9 cellular contexts compared by ENCODE assay signal in the genomic region with DNA sequence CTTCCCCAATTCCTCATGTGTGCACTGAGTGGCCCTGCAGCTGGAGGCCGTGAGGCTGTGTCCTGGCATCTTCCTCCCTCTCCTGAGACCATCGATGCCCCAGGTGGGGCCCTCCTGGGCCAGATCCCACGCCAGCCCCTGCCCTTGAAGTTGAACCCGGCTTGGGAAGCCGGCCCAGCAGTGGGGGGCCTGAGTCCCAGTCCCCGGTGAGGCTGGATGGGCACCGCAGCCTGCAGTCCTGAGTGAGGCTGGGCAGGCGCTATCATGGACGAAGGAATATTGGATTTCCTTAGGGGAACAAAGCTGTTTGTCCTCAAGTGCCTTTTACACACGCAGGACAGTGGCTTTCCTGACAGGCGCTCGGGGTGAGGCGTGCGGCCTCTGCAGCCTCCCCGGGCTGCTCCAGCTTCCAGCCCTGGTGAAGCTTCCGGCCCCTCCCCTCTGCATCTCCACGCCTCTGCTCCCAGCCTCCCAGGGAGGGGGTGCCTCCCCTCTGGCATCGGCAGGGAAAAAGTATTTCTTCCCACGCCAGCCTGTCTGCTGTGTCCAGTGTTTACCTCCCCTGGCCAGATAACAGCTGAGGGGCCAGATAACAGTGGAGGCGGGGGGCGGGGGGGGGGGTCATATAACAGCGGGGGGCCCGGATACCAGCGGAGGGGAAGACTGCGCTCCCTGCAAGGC.
DNase-seq lines count a peak whose midpoint lies in the region; ATAC-seq and TF ChIP-seq lines count a peak whose summit lies in the region.
"Had no signal": no experiment of that assay in that cellular context is flagged by ENCODE, and none has a peak within 500 bp of the region (broad histone marks: within the 10 kb centered on the region; RNA-seq: fewer than 3 reads in every experiment).

No MANE protein-coding gene starts in this region.

- H3K4me3 ChIP-seq in gastroesophageal sphincter (no peak overlapping the region), osteoblast (ENCODE audit: insufficient read depth, low read length) (no peak overlapping the region), HAP-1 (no peak overlapping the region)

- no peak overlapping the region for H3K4me2 ChIP-seq in osteoblast (ENCODE audit: insufficient read depth, low read length)

- peaks cover 4% of the 10 kb centered on the region for H4K20me1 ChIP-seq in osteoblast (ENCODE audit: insufficient read depth, low read length)

- H3K79me2 ChIP-seq in osteoblast (ENCODE audit: insufficient read depth, low read length): no peaks in the 10 kb centered on the region

- TF ChIP-seq EP300 in gastroesophageal sphincter (IDR thresholded peaks at IDR 0.05): no peak

- in situ Hi-C loops in HAP-1 (cut with MboI; ENCODE audit: low sequenced_read_pairs): no loop called here

- POLR2A ChIA-PET in RWPE1 (lab: Yijun Ruan, JAX; ENCODE audit: low non-redundant PET): no interaction called here

- H2AFZ ChIP-seq in osteoblast (ENCODE audit: low read length): no peak overlapping the region

- H3K4me1 ChIP-seq in gastroesophageal sphincter (peaks cover 0 to 31% (median 22%) of the 10 kb centered on the region in 3 donors), osteoblast (ENCODE audit: insufficient read depth, low read length) (no peaks in the 10 kb centered on the region), HAP-1 (no peaks in the 10 kb centered on the region)
- H3K4me1 ChIP-seq: foreskin keratinocyte had no signal

- CTCF ChIA-PET in RWPE1 (lab: Yijun Ruan, JAX): interaction anchor here (0.7 kb wide), 1 partner anchor 350 kb away, joined by 4 read pairs; no protein-coding TSS in a partner anchor

- WGBS in gastroesophageal sphincter (ENCODE audit: low coverage in 1 of 2), 2 donors: 40% methylated on average over 1 of the region's 25 CpGs; no CpG with 5 or more reads in 1 of the 2 donors

- peak; percentile 86 for ATAC-seq in gastroesophageal sphincter
- ATAC-seq: foreskin keratinocyte had no signal

- no peak for TF ChIP-seq CTCF in gastroesophageal sphincter (IDR thresholded peaks at IDR 0.05)
- no peak for TF ChIP-seq CTCF in osteoblast (IDR thresholded peaks at IDR 0.05; ENCODE audit: extremely low read depth, low read depth, low read length)
- no peak for TF ChIP-seq CTCF in RWPE1 (conservative IDR thresholded peaks at IDR 0.05; ENCODE audit: low read depth)

- DNase-seq in AG20443 (ENCODE audit: low spot score) (peak; percentile 88), NCI-H510A treated with DMSO at 0.1 percent for 48 hours (lab: John Stamatoyannopoulos, UW) (peak; percentile 37), osteoblast (ENCODE audit: insufficient read length, low spot score, missing footprints) (peak; percentile 98), HAP-1 (ENCODE audit: low spot score in 2 of 2) (no peak), NCI-H2029 treated with DMSO at 0.1 percent for 48 hours (lab: John Stamatoyannopoulos, UW) (no peak), RWPE1 (ENCODE audit: low spot score) (no peak)
- DNase-seq in activated CD4-positive, alpha-beta T cell treated with anti-CD3 and anti-CD28 coated beads, Interleukin-2, amount 50 U/mL, for 1 hour: no peak
- DNase-seq: foreskin keratinocyte had no signal

- no peak for TF ChIP-seq POLR2A in gastroesophageal sphincter (IDR thresholded peaks at IDR 0.05)

- H3K9me3 ChIP-seq in gastroesophageal sphincter (no peaks in the 10 kb centered on the region), osteoblast (ENCODE audit: low read depth, low read length) (no peaks in the 10 kb centered on the region), HAP-1 (no peaks in the 10 kb centered on the region)

- H3K36me3 ChIP-seq in gastroesophageal sphincter (peaks cover 0 to 58% of the 10 kb centered on the region in 2 donors), osteoblast (ENCODE audit: insufficient read depth, low read length) (peaks cover 7% of the 10 kb centered on the region), HAP-1 (replicated peaks) (no peaks in the 10 kb centered on the region; the same call in 1 of the 2 replicates)

- no peaks in the 10 kb centered on the region for H3K27me3 ChIP-seq in gastroesophageal sphincter
- H3K27me3 ChIP-seq in osteoblast (ENCODE audit: insufficient read depth, low read length): no peaks in the 10 kb centered on the region
- H3K27me3 ChIP-seq in HAP-1 (ENCODE audit: low read depth): no peaks in the 10 kb centered on the region
- H3K27me3 ChIP-seq: foreskin keratinocyte had no signal

- H3K27ac ChIP-seq in gastroesophageal sphincter (peak overlapping the region in 2 of 4 donors; percentile 32 to 54), osteoblast (ENCODE audit: low read depth, low read length) (no peak overlapping the region), RWPE1 (no peak overlapping the region)
- H3K27ac ChIP-seq: foreskin keratinocyte had no signal

Comparison
In these comparisons a context has a peak if more than half of its experiments do, and no peak if none do; other contexts are left out.
1. DNase-seq: peak in AG20443 (single experiment), NCI-H510A treated with DMSO at 0.1 percent for 48 hours (single experiment) and osteoblast (single experiment); none in HAP-1 (0 of 2), activated CD4-positive, alpha-beta T cell treated with anti-CD3 and anti-CD28 coated beads, Interleukin-2, amount 50 U/mL, for 1 hour (single experiment), NCI-H2029 treated with DMSO at 0.1 percent for 48 hours (single experiment) and RWPE1 (single experiment).